In genomic region chr6:22575190-22575589, GRCh38 we compare ENCODE assay signal across 36 cellular contexts. TPM values are rescaled to one million over a fixed set of nuclear protein-coding genes. Genes with fewer than 3 reads are reported as not detected.
DNase-seq lines count a peak whose midpoint lies in the region; ATAC-seq, FAIRE-seq and TF ChIP-seq lines count a peak whose summit lies in the region.
"Had no signal": no experiment of that assay in that cellular context is flagged by ENCODE, and none has a peak within 500 bp of the region (broad histone marks: within the 10 kb centered on the region; RNA-seq: fewer than 3 reads in every experiment).

No MANE protein-coding gene starts in this region.

- H2BK5ac ChIP-seq in IMR-90 (ENCODE audit: low read depth, low read length, poor library complexity, severe bottlenecking): no peak overlapping the region

- TF ChIP-seq POLR2A in IMR-90 (IDR thresholded peaks at IDR 0.05; ENCODE audit: low read depth, low read length) (no peak), endothelial cell of umbilical vein (IDR thresholded peaks at IDR 0.05; ENCODE audit: low read depth, low read length) (no peak)

- no peak overlapping the region for H3K4me2 ChIP-seq in IMR-90 (ENCODE audit: low read depth, low read length)
- H3K4me2 ChIP-seq in endothelial cell of umbilical vein (ENCODE audit: insufficient read depth, low read length): no peak overlapping the region
- H3K4me2 ChIP-seq: smooth muscle cell had no signal

- dilution Hi-C loops in IMR-90 (cut with HindIII; ENCODE audit: low sequenced_read_pairs, unreplicated experiment): no loop called here
- dilution Hi-C loops in endothelial cell of umbilical vein (cut with MboI; ENCODE audit: extremely low pct_ligation_motif_present, low sequenced_read_pairs): no loop called here

- no peak overlapping the region for H2AK5ac ChIP-seq in IMR-90 (ENCODE audit: low read depth, low read length)

- H3K36me3 ChIP-seq in IMR-90 (ENCODE audit: control insufficient read depth, insufficient read depth, low read length): no peaks in the 10 kb centered on the region
- no peaks in the 10 kb centered on the region for H3K36me3 ChIP-seq in endothelial cell of umbilical vein (ENCODE audit: control insufficient read depth in 2 of 2, extremely low read depth in 1 of 2, insufficient read depth in 2 of 2, low read length in 2 of 2)
- H3K36me3 ChIP-seq: left lung, ovary, SJSA1 had no signal

- no peaks in the 10 kb centered on the region for H3K9me1 ChIP-seq in IMR-90 (ENCODE audit: insufficient read depth, low read length)
- no peaks in the 10 kb centered on the region for H3K9me1 ChIP-seq in endothelial cell of umbilical vein (replicated peaks; ENCODE audit: control insufficient read depth, extremely low read depth, insufficient read depth, low read length)

- H4K20me1 ChIP-seq in IMR-90 (ENCODE audit: insufficient read depth, low read length) (no peaks in the 10 kb centered on the region), endothelial cell of umbilical vein (replicated peaks; ENCODE audit: control insufficient read depth, extremely low read depth, insufficient read depth, low read length) (no peaks in the 10 kb centered on the region)

- no peak overlapping the region for H2BK20ac ChIP-seq in IMR-90 (ENCODE audit: low read depth, low read length)

- H2AFZ ChIP-seq in IMR-90 (replicated peaks; ENCODE audit: low read length, poor library complexity): no peak overlapping the region
- no peak overlapping the region for H2AFZ ChIP-seq in endothelial cell of umbilical vein (ENCODE audit: low read depth, low read length)

- H3K79me1 ChIP-seq in IMR-90 (ENCODE audit: low read depth in 1 of 2, low read length in 2 of 2): no peaks in the 10 kb centered on the region

- no peak overlapping the region for H2AK9ac ChIP-seq in IMR-90 (replicated peaks; ENCODE audit: low read depth, low read length, poor library complexity)

- no peak overlapping the region for H4K91ac ChIP-seq in IMR-90 (ENCODE audit: insufficient read depth, low read depth, low read length)

- peak; percentile 8 for FAIRE-seq in endothelial cell of umbilical vein (lab: Jason Lieb, UNC)
- FAIRE-seq: D721Med, H1 had no signal

- H3K23ac ChIP-seq in IMR-90 (ENCODE audit: low read depth, low read length): no peak overlapping the region

- H3K18ac ChIP-seq in IMR-90 (ENCODE audit: low read depth, low read length): no peak overlapping the region

- TF ChIP-seq RAD21 in IMR-90 (IDR thresholded peaks at IDR 0.05; ENCODE audit: low read length): no peak

- H3K4ac ChIP-seq in IMR-90 (ENCODE audit: low read depth, low read length): no peak overlapping the region

- no peak overlapping the region for H4K5ac ChIP-seq in IMR-90 (ENCODE audit: low read depth, low read length)

- intact Hi-C loops in IMR-90 (cut with micrococcal nuclease): no loop called here
- intact Hi-C loops in endothelial cell of umbilical vein (cut with micrococcal nuclease): no loop called here

- H3K14ac ChIP-seq in IMR-90 (replicated peaks; ENCODE audit: low read depth, low read length): no peak overlapping the region

- in situ Hi-C loops in IMR-90 (cut with MboI; ENCODE audit: low sequenced_read_pairs): no loop called here

- no peak overlapping the region for H4K8ac ChIP-seq in IMR-90 (ENCODE audit: low read depth in 2 of 2, low read length in 2 of 2)

- no TSS peak for BruUV-seq in IMR-90 (replicated peaks; lab: Mats Ljungman, UMichigan)
- no TSS peak for BruUV-seq in endothelial cell of umbilical vein (replicated peaks; lab: Mats Ljungman, UMichigan)

- H3K9me3 ChIP-seq in IMR-90 (ENCODE audit: control insufficient read depth, insufficient read depth, low read length): no peaks in the 10 kb centered on the region
- H3K9me3 ChIP-seq in endothelial cell of umbilical vein (replicated peaks; ENCODE audit: control insufficient read depth, insufficient read depth, low read length): no peaks in the 10 kb centered on the region
- H3K9me3 ChIP-seq: ovary, SJSA1, testis had no signal

- no CpG with 5 or more reads among the region's 2 CpGs for WGBS in IMR-90 (ENCODE audit: extremely low coverage in 2 of 2, insufficient read length in 1 of 2), 2 experiments

- POLR2A ChIA-PET in IMR-90 (lab: Charles Lee; ENCODE audit: unreplicated experiment): no interaction called here
- POLR2A ChIA-PET in endothelial cell of umbilical vein (lab: Charles Lee): no interaction called here

- H3K27me3 ChIP-seq in IMR-90 (ENCODE audit: control insufficient read depth, insufficient read depth, low read length): no peaks in the 10 kb centered on the region
- no peaks in the 10 kb centered on the region for H3K27me3 ChIP-seq in endothelial cell of umbilical vein (ENCODE audit: control insufficient read depth in 2 of 2, insufficient read depth in 2 of 2, low read length in 2 of 2)
- H3K27me3 ChIP-seq: left lung, ovary, SJSA1, testis had no signal

- no peak overlapping the region for H2BK15ac ChIP-seq in IMR-90 (ENCODE audit: low read depth, low read length)

- H3K4me1 ChIP-seq in IMR-90 (ENCODE audit: control insufficient read depth, insufficient read depth, low read length) (no peaks in the 10 kb centered on the region), endothelial cell of umbilical vein (ENCODE audit: control insufficient read depth, extremely low read depth, insufficient read depth, low read length) (peaks cover 2% of the 10 kb centered on the region)
- H3K4me1 ChIP-seq: left lung, testis had no signal

- no peak overlapping the region for H2BK120ac ChIP-seq in IMR-90 (ENCODE audit: low read depth, low read length)

- no peak overlapping the region for H3K9ac ChIP-seq in IMR-90 (ENCODE audit: low read depth, low read length)
- H3K9ac ChIP-seq in endothelial cell of umbilical vein (replicated peaks; ENCODE audit: extremely low read depth, insufficient read depth, low read length): no peak overlapping the region

- DNase-seq in AG08395 (ENCODE audit: low spot score) (peak; percentile 5), IMR-90 (peak; percentile 53), endothelial cell of umbilical vein (ENCODE audit: low read depth, low spot score) (peak; percentile 34), iris pigment epithelial cell (ENCODE audit: low read depth) (peak; percentile 19), H4 (ENCODE audit: low spot score) (no peak), NCI-H187 treated with DMSO at 0.1 percent for 48 hours (lab: John Stamatoyannopoulos, UW) (no peak), kidney glomerular epithelial cell (lab: John Stamatoyannopoulos, UW) (no peak)
- DNase-seq: 8988T; activated CD4-positive, alpha-beta T cell treated with anti-CD3 and anti-CD28 coated beads for 4 hours; activated T-cell treated with anti-CD3 and anti-CD28 coated beads for 4 hours; anterior cingulate cortex; CD4-positive, alpha-beta T cell; DND-41; effector memory CD8-positive, alpha-beta T cell; hypothalamus; left lung; NCI-H1694; NCI-H446 treated with DMSO at 0.1 percent for 48 hours; NCI-H82; ovary; retina; RPMI8226; stimulated activated naive CD8-positive, alpha-beta T cell treated with anti-CD3 and anti-CD28 coated beads, Interleukin-15, Interleukin-2, amounts not matched to agents 100 U/mL and 50 U/mL, for 24 hours; T-helper 9 cell; testis had no signal

- H3K56ac ChIP-seq in IMR-90 (ENCODE audit: extremely low read depth, insufficient read depth, low read length): no peak overlapping the region

- no peak overlapping the region for H3K4me3 ChIP-seq in IMR-90 (ENCODE audit: insufficient read depth, low read depth, low read length)
- no peak overlapping the region for H3K4me3 ChIP-seq in endothelial cell of umbilical vein (replicated peaks in 1 of 3; ENCODE audit: insufficient read depth in 1 of 3, low read depth in 1 of 3, low read length in 3 of 3)
- H3K4me3 ChIP-seq: coronary artery, left lung, ovary, SJSA1, smooth muscle cell, testis had no signal

- CTCF ChIA-PET in IMR-90 (lab: Yijun Ruan, JAX): no interaction called here
- CTCF ChIA-PET in endothelial cell of umbilical vein (lab: Charles Lee): no interaction called here

- ATAC-seq in IMR-90 (ENCODE audit: low read depth): no peak
- no peak for ATAC-seq in GM19455 (IDR thresholded peaks at IDR 0.05; ENCODE audit: unreplicated experiment)
- ATAC-seq: effector memory CD8-positive, alpha-beta T cell; left lung; stimulated activated naive CD8-positive, alpha-beta T cell treated with anti-CD3 and anti-CD28 coated beads, Interleukin-15, Interleukin-2, amounts not matched to agents 100 U/mL and 50 U/mL, for 24 hours had no signal

- no peaks in the 10 kb centered on the region for H3K79me2 ChIP-seq in endothelial cell of umbilical vein (ENCODE audit: control insufficient read depth, insufficient read depth, low read length)

- no peak for TF ChIP-seq CTCF in IMR-90 (conservative IDR thresholded peaks at IDR 0.05; ENCODE audit: low read depth, low read length)
- TF ChIP-seq CTCF in endothelial cell of umbilical vein (IDR thresholded peaks at IDR 0.05; ENCODE audit: extremely low read depth in 1 of 2, insufficient read depth in 1 of 2, low read depth in 1 of 2, low read length in 2 of 2): no peak

- H3K27ac ChIP-seq in IMR-90 (ENCODE audit: insufficient read depth, low read length) (no peak overlapping the region), endothelial cell of umbilical vein (ENCODE audit: insufficient read depth, low read depth, low read length) (no peak overlapping the region)
- H3K27ac ChIP-seq: coronary artery, HL-60, left lung, ovary, SJSA1, testis, VCaP had no signal

TF ChIP-seq in IMR-90, 13 proteins besides CTCF, POLR2A, EP300 and RAD21 (continues in another document):
- TF ChIP-seq MAFK (IDR thresholded peaks at IDR 0.05; ENCODE audit: low read depth, low read length): no peak
- no peak for TF ChIP-seq CEBPB (IDR thresholded peaks at IDR 0.05; ENCODE audit: low read depth, low read length)

TF ChIP-seq in endothelial cell of umbilical vein, 7 proteins besides CTCF, POLR2A, EP300 and RAD21:
- TF ChIP-seq FOS (IDR thresholded peaks at IDR 0.05; ENCODE audit: borderline replicate concordance, insufficient read depth, low read length) (peak; percentile 18), POLR2AphosphoS5 (IDR thresholded peaks at IDR 0.05; ENCODE audit: insufficient read depth, low read depth, low read length) (no peak)

RNA-seq across cellular contexts. Expression of gene HDGFL1, which starts 5.8 kb away (rescaled TPM):
- total RNA-seq in IMR-90 (2012; rRNA removed): not detected in 2 replicates
- not detected in 2 replicates for polyA plus RNA-seq in IMR-90 (2012; rRNA removed)
- polyA plus RNA-seq in IMR-90 (2012; cell fraction: cytosol; rRNA removed): not detected in 2 replicates
- not detected in 2 replicates for polyA plus RNA-seq in IMR-90 (2012; cell fraction: nucleus; rRNA removed; ENCODE audit: low replicate concordance)
- not detected in 2 replicates for total RNA-seq in endothelial cell of umbilical vein
- polyA plus RNA-seq in endothelial cell of umbilical vein: not detected in 2 replicates
- not detected in 2 replicates for polyA plus RNA-seq in endothelial cell of umbilical vein (2011; cell fraction: cytosol; rRNA removed)
- 0.15 TPM in 1 of 2 replicates, not detected in the other for polyA plus RNA-seq in endothelial cell of umbilical vein (2011; cell fraction: nucleus; rRNA removed)
- not detected in 2 replicates for polyA plus RNA-seq in endothelial cell of umbilical vein (2012)
- not detected in 2 replicates for polyA minus RNA-seq in endothelial cell of umbilical vein
- polyA minus RNA-seq in endothelial cell of umbilical vein (2011; cell fraction: cytosol; rRNA and poly(A)+ RNA removed): not detected
- not detected in 2 replicates for polyA minus RNA-seq in endothelial cell of umbilical vein (2011; cell fraction: nucleus; rRNA and poly(A)+ RNA removed)
- total RNA-seq in H4 (2014; rRNA removed; shearing (Covaris generic)): not detected in 2 replicates
- total RNA-seq: CD4-positive, alpha-beta T cell; H1; left lung; ovary; SJSA1; smooth muscle cell; urinary bladder had no signal
- polyA plus RNA-seq: esophagus, H1, neural cell, smooth muscle cell, urinary bladder had no signal

Comparison
In these comparisons a context has a peak if more than half of its experiments do, and no peak if none do; other contexts are left out.
1. DNase-seq: peak in AG08395 (single experiment), IMR-90 (single experiment), endothelial cell of umbilical vein (single experiment) and iris pigment epithelial cell (single experiment); none in H4 (single experiment), NCI-H187 treated with DMSO at 0.1 percent for 48 hours (single experiment) and kidney glomerular epithelial cell (single experiment).